In genomic region chr6:69704916-69705315, GRCh38 we compare ENCODE assay signal across 29 cellular contexts.
"Had no signal": no experiment of that assay in that cellular context is flagged by ENCODE, and none has a peak within 500 bp of the region (broad histone marks: within the 10 kb centered on the region; RNA-seq: fewer than 3 reads in every experiment).

No MANE protein-coding gene starts in this region.

- H3K27me3 Mint-ChIP-seq: activated CD8-positive, alpha-beta memory T cell treated with anti-CD3 and anti-CD28 coated beads, Interleukin-2, amount 10 ng/mL, durations not matched to agents 7 days and 5 days; activated naive CD4-positive, alpha-beta T cell treated with anti-CD3 and anti-CD28 coated beads, Interleukin-2, amount 50 U/mL, for 24 hours; activated T-cell treated with anti-CD3 and anti-CD28 coated beads, Interleukin-2, amount 50 U/mL, for 24 hours had no signal

- H3K4me3 ChIP-seq: MG63, SJSA1 had no signal

- H3K9me3 Mint-ChIP-seq: activated naive CD4-positive, alpha-beta T cell treated with anti-CD3 and anti-CD28 coated beads, Interleukin-2, amount 50 U/mL, for 24 hours; activated T-cell treated with anti-CD3 and anti-CD28 coated beads, Interleukin-2, amount 50 U/mL, for 24 hours; activated T-helper 1 cell treated with anti-CD3 and anti-CD28 coated beads, Interleukin-12 subunit alpha, Interleukin-12 subunit beta, Interleukin-2, Interleukin-4 antibody, amounts not matched to agents 30 ng/mL and 10 ng/mL and 1 ng/mL, durations not matched to agents 14 hours and 24 hours and 36 hours; T-helper 1 cell treated with Interleukin-12 subunit alpha and Interleukin-12 subunit beta and Interleukin-4 antibody, amounts not matched to agents 30 μg/mL and 1 μg/mL, for 36 hours; WTC11 had no signal

- H3K4me1 Mint-ChIP-seq: activated CD8-positive, alpha-beta memory T cell treated with anti-CD3 and anti-CD28 coated beads, Interleukin-2, amount 10 ng/mL, durations not matched to agents 7 days and 5 days; activated naive CD4-positive, alpha-beta T cell treated with anti-CD3 and anti-CD28 coated beads, Interleukin-2, amount 50 U/mL, for 24 hours; WTC11 had no signal

- H3K27ac Mint-ChIP-seq: activated CD8-positive, alpha-beta memory T cell treated with anti-CD3 and anti-CD28 coated beads, Interleukin-2, amount 10 ng/mL, durations not matched to agents 7 days and 5 days; activated naive CD4-positive, alpha-beta T cell treated with anti-CD3 and anti-CD28 coated beads, Interleukin-2, amount 50 U/mL, for 24 hours; activated T-cell treated with anti-CD3 and anti-CD28 coated beads, Interleukin-2, amount 50 U/mL, for 24 hours; activated T-helper 1 cell treated with anti-CD3 and anti-CD28 coated beads, Interleukin-12 subunit alpha, Interleukin-12 subunit beta, Interleukin-2, Interleukin-4 antibody, amounts not matched to agents 30 ng/mL and 10 ng/mL and 1 ng/mL, durations not matched to agents 14 hours and 24 hours and 36 hours; T-helper 1 cell treated with Interleukin-12 subunit alpha and Interleukin-12 subunit beta and Interleukin-4 antibody, amounts not matched to agents 30 μg/mL and 1 μg/mL, for 36 hours; WTC11 had no signal

- H3K4me3 Mint-ChIP-seq: activated CD8-positive, alpha-beta memory T cell treated with anti-CD3 and anti-CD28 coated beads, Interleukin-2, amount 10 ng/mL, durations not matched to agents 7 days and 5 days; activated naive CD4-positive, alpha-beta T cell treated with anti-CD3 and anti-CD28 coated beads, Interleukin-2, amount 50 U/mL, for 24 hours; activated T-cell treated with anti-CD3 and anti-CD28 coated beads, Interleukin-2, amount 50 U/mL, for 24 hours; activated T-helper 1 cell treated with anti-CD3 and anti-CD28 coated beads, Interleukin-12 subunit alpha, Interleukin-12 subunit beta, Interleukin-2, Interleukin-4 antibody, amounts not matched to agents 30 ng/mL and 10 ng/mL and 1 ng/mL, durations not matched to agents 14 hours and 24 hours and 36 hours; T-helper 1 cell treated with Interleukin-12 subunit alpha and Interleukin-12 subunit beta and Interleukin-4 antibody, amounts not matched to agents 30 μg/mL and 1 μg/mL, for 36 hours; WTC11 had no signal

- DNase-seq: activated CD4-positive, alpha-beta T cell treated with anti-CD3 and anti-CD28 coated beads for 48 hours; activated CD4-positive, alpha-beta T cell treated with anti-CD3 and anti-CD28 coated beads, Interleukin-2, amount 50 U/mL, for 4 hours; activated CD4-positive, CD25-positive, alpha-beta regulatory T cell treated with anti-CD3 and anti-CD28 coated beads, Interleukin-2, amount 50 U/mL, for 72 hours; activated CD8-positive, alpha-beta memory T cell treated with anti-CD3 and anti-CD28 coated beads, Interleukin-2, amount 10 ng/mL, durations not matched to agents 7 days and 5 days; activated effector memory CD4-positive, alpha-beta T cell treated with Interleukin-2 at 50 U/mL for 16 hours; activated naive CD4-positive, alpha-beta T cell; activated T-cell treated with anti-CD3 and anti-CD28 coated beads, Interleukin-2, amount 50 U/mL, for 24 hours; aorta; cerebellar nuclear complex; KG1; MG63; MV-4-11; NCI-H1092 treated with DMSO at 0.1 percent for 48 hours; NCI-H1417 treated with DMSO at 0.1 percent for 48 hours; NCI-H1694; NCI-H2029; NCI-H345; NCI-H510A; NCI-H526 treated with DMSO at 0.1 percent for 48 hours; NK-92 treated with Interleukin-12 subunit alpha and Interleukin-12 subunit beta, amount 100 ng/mL, for 24 hours; OCI-M1; Right ventricle myocardium superior; SW 1271; T-helper 9 cell had no signal
